Comparison of ENCODE assay signal across 13 cellular contexts in the genomic region with DNA sequence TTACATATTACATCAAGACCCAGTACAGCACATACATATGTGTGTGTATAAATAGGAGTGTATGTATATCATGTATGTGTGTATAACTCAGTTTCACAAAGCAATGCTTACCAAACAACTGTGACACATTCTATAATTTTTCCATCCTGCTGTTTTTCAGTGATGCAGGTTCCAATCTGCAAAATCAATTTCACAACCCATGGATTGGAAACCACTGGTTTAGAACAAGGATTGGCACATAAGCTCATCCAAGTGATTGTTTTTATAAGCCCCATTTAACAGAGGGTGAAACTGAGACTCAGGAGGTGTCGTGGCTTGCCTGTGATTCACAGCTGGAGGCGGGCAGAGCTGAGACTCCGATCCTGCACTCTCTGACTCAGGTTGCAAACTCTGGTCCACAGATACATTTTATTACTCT.
DNase-seq lines count a peak whose midpoint lies in the region; FAIRE-seq and TF ChIP-seq lines count a peak whose summit lies in the region.
"Had no signal": no experiment of that assay in that cellular context is flagged by ENCODE, and none has a peak within 500 bp of the region (broad histone marks: within the 10 kb centered on the region; RNA-seq: fewer than 3 reads in every experiment).

No MANE protein-coding gene starts in this region.

- H2BK120ac ChIP-seq in H9 (ENCODE audit: low read depth, low read length, poor library complexity, severe bottlenecking): no peak overlapping the region

- no peak overlapping the region for H4K5ac ChIP-seq in H9 (ENCODE audit: insufficient read length, low read depth, low read length)

- no CpG with 5 or more reads among the region's 3 CpGs for WGBS in H9 (ENCODE audit: extremely low coverage, insufficient read length, low lambda C conversion rate)

- TF ChIP-seq CTCF in nephron progenitor cell (IDR thresholded peaks at IDR 0.05) (no peak), H9 (conservative IDR thresholded peaks at IDR 0.05) (no peak)

- H3K18ac ChIP-seq in H9 (ENCODE audit: insufficient read length, low read depth, low read length): no peak overlapping the region

- H2BK20ac ChIP-seq in H9 (ENCODE audit: low read depth, low read length, poor library complexity, severe bottlenecking): no peak overlapping the region

- H3T11ph ChIP-seq in H9 (ENCODE audit: low read length): no peak overlapping the region

- DNase-seq in GM19239 (ENCODE audit: insufficient read length, low spot score) (no peak), nephron progenitor cell (no peak), GM12892 (ENCODE audit: insufficient read length) (no peak), LoVo (ENCODE audit: low spot score) (no peak), H9 (no peak)
- peak; percentile 41 for DNase-seq in activated naive CD4-positive, alpha-beta T cell treated with anti-CD3 and anti-CD28 coated beads, Interleukin-2, amount 50 U/mL, for 16 hours
- DNase-seq in stimulated activated CD4-positive, alpha-beta T cell treated with anti-CD3 and anti-CD28 coated beads, Interleukin-12 subunit alpha, Interleukin-12 subunit beta, amount 100 ng/mL, for 48 hours (ENCODE audit: low read depth in 2 of 3, low spot score in 1 of 3): peak; percentile 24 to 60 (median 56)
- DNase-seq: CD4-positive, CD25-positive, alpha-beta regulatory T cell; NCI-H226; PC-9 had no signal

- no peaks in the 10 kb centered on the region for H3K23me2 ChIP-seq in H9 (ENCODE audit: insufficient read length, low read depth, low read length, poor library complexity, severe bottlenecking)

- H3K9me3 ChIP-seq in BLaER1 (no peaks in the 10 kb centered on the region; the same call in 1 of the 2 replicates), H9 (ENCODE audit: control insufficient read depth, low read depth, low read length) (no peaks in the 10 kb centered on the region)

- H3K56ac ChIP-seq in H9 (ENCODE audit: insufficient read length, low read depth, low read length): no peak overlapping the region

- H3K79me2 ChIP-seq in H9 (ENCODE audit: insufficient read depth, low read length): no peaks in the 10 kb centered on the region

- H3K4me1 ChIP-seq in BLaER1 (peaks cover 45% of the 10 kb centered on the region), H9 (ENCODE audit: insufficient read depth, low read length) (no peaks in the 10 kb centered on the region)

- H4K91ac ChIP-seq in H9 (ENCODE audit: insufficient read length, low read depth, low read length): no peak overlapping the region

- no peak for TF ChIP-seq POLR2A in GM12892 (IDR thresholded peaks at IDR 0.05; ENCODE audit: low read depth, low read length)

- no peak overlapping the region for H2BK15ac ChIP-seq in H9 (ENCODE audit: low read depth, low read length)

- H4K20me1 ChIP-seq in BLaER1 (no peaks in the 10 kb centered on the region), H9 (ENCODE audit: control insufficient read depth, insufficient read depth, insufficient read length) (no peaks in the 10 kb centered on the region)

- no peak overlapping the region for H2AK5ac ChIP-seq in H9 (ENCODE audit: insufficient read length, low read length)

- H3K4ac ChIP-seq in H9 (ENCODE audit: low read depth, low read length): no peak overlapping the region

- H3K4me2 ChIP-seq in BLaER1: 0 out of 2 replicates have a peak overlapping the region, but pooled peaks have one; percentile 60
- H3K4me2 ChIP-seq in H9 (ENCODE audit: insufficient read depth, insufficient read length, low read length): no peak overlapping the region
- H3K4me2 ChIP-seq: PC-9, smooth muscle cell had no signal

- H3K27me3 Mint-ChIP-seq in nephron progenitor cell (ENCODE audit: low read depth, poor library complexity): peaks cover 6% of the 10 kb centered on the region
- no peaks in the 10 kb centered on the region for H3K27me3 Mint-ChIP-seq in H9 (ENCODE audit: low read depth)

- H3K9me3 Mint-ChIP-seq in nephron progenitor cell (no peaks in the 10 kb centered on the region), H9 (no peaks in the 10 kb centered on the region)
- H3K9me3 Mint-ChIP-seq: CD4-positive, CD25-positive, alpha-beta regulatory T cell; memory B cell had no signal

- H3K4me3 Mint-ChIP-seq in nephron progenitor cell: no peak overlapping the region
- H3K4me3 Mint-ChIP-seq in H9: no peak overlapping the region
- H3K4me3 Mint-ChIP-seq: CD4-positive, CD25-positive, alpha-beta regulatory T cell; memory B cell had no signal

- no peak overlapping the region for H2BK12ac ChIP-seq in H9 (ENCODE audit: insufficient read length, low read depth, low read length)

- no peaks in the 10 kb centered on the region for H3K79me1 ChIP-seq in H9 (ENCODE audit: insufficient read depth, low read depth, low read length, poor library complexity, severe bottlenecking)

- no peak overlapping the region for H2BK5ac ChIP-seq in H9 (ENCODE audit: insufficient read length, low read length)

- no peak overlapping the region for H3K27ac ChIP-seq in BLaER1
- H3K27ac ChIP-seq in H9 (ENCODE audit: insufficient read length, low read depth, low read length): no peak overlapping the region
- H3K27ac ChIP-seq: PC-9 had no signal

- no peak overlapping the region for H3K23ac ChIP-seq in H9 (ENCODE audit: insufficient read length, low read depth, low read length)

- H2AFZ ChIP-seq in H9 (ENCODE audit: low read length): no peak overlapping the region
- H2AFZ ChIP-seq: PC-9 had no signal

- H3K4me3 ChIP-seq in BLaER1: no peak overlapping the region
- H3K4me3 ChIP-seq: PC-9, smooth muscle cell had no signal

- H3K4me1 Mint-ChIP-seq in nephron progenitor cell (peaks cover 11% of the 10 kb centered on the region), H9 (peaks cover 5 to 7% of the 10 kb centered on the region in 2 experiments)
- H3K4me1 Mint-ChIP-seq: memory B cell had no signal

- H4K8ac ChIP-seq in H9 (replicated peaks; ENCODE audit: insufficient read length, low read depth, low read length): no peak overlapping the region

- H3K9ac ChIP-seq in BLaER1: no peak overlapping the region
- no peak overlapping the region for H3K9ac ChIP-seq in H9 (ENCODE audit: extremely low read depth, insufficient read length, low read length)

- H3K27ac Mint-ChIP-seq in nephron progenitor cell: no peak overlapping the region
- no peak overlapping the region; a peak in 1 of 7 replicates for H3K27ac Mint-ChIP-seq in H9
- H3K27ac Mint-ChIP-seq: memory B cell had no signal

- peak; percentile 4 for FAIRE-seq in GM19239 (lab: Jason Lieb, UNC)
- FAIRE-seq in GM12892 (lab: Jason Lieb, UNC): no peak

- no peaks in the 10 kb centered on the region for H3K36me3 ChIP-seq in BLaER1

- no peaks in the 10 kb centered on the region for H3K27me3 ChIP-seq in BLaER1
- H3K27me3 ChIP-seq in H9 (ENCODE audit: insufficient read depth, low read length): no peaks in the 10 kb centered on the region

- H3K36me3 Mint-ChIP-seq in nephron progenitor cell (ENCODE audit: low read depth) (no peaks in the 10 kb centered on the region), H9 (ENCODE audit: insufficient read depth in 1 of 3, low read depth in 3 of 3) (no peaks in the 10 kb centered on the region)
- H3K36me3 Mint-ChIP-seq: CD4-positive, CD25-positive, alpha-beta regulatory T cell; memory B cell had no signal

- H3K14ac ChIP-seq in H9 (ENCODE audit: insufficient read depth, low read length): no peak overlapping the region

Comparison
In these comparisons a context has a peak if more than half of its experiments do, and no peak if none do; other contexts are left out.
1. DNase-seq: peak in activated naive CD4-positive, alpha-beta T cell treated with anti-CD3 and anti-CD28 coated beads, Interleukin-2, amount 50 U/mL, for 16 hours (single experiment) and stimulated activated CD4-positive, alpha-beta T cell treated with anti-CD3 and anti-CD28 coated beads, Interleukin-12 subunit alpha, Interleukin-12 subunit beta, amount 100 ng/mL, for 48 hours (3 of 3); none in GM19239 (single experiment), nephron progenitor cell (single experiment), GM12892 (single experiment), LoVo (single experiment) and H9 (single experiment).